ENCODE assay signal across 1 cellular context in the genomic region with DNA sequence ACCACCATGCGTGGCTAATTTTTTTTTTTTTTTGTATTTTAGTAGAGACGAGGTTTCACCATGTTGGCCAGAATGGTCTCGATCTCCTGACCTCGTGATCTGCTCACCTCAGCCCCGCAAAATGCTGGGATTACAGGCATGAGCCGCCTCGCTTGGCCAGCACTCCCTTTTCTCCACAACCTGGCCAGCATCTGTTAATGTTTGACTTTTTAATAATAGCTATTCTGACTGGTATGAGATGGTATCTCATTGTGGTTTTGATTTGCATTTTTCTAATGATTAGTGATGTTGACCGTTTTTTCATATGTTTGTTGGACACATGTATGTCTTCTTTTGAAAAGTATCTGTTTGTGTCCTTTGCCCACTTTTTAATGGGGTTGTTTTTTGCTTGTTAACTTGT.
A peak's percentile ranks its signal among the peaks of the same experiment; 100 is the strongest.
TF ChIP-seq lines count a peak whose summit lies in the region.

No MANE protein-coding gene starts in this region.

TF ChIP-seq in GM12878, 131 proteins besides CTCF, POLR2A, EP300 and RAD21:
- peak; percentile 23 to 25; a peak in 2 of 4 replicates for TF ChIP-seq IKZF2 (IDR thresholded peaks at IDR 0.05)
- 0 out of 2 replicates have a peak, but pooled peaks have one; percentile 16 for TF ChIP-seq IKZF1 (conservative IDR thresholded peaks at IDR 0.05)
- TF ChIP-seq ATF7 (IDR thresholded peaks at IDR 0.05; ENCODE audit: low read depth), result 0 out of 2 replicates have a peak, but pooled peaks have one; percentile 26
- peak; percentile 79 for TF ChIP-seq MTA2 (IDR thresholded peaks at IDR 0.05; ENCODE audit: low read depth)
- peak; percentile 50; the same call in 1 of the 2 replicates for TF ChIP-seq MLLT1 (IDR thresholded peaks at IDR 0.05)
